ENCODE assay signal across 33 cellular contexts in genomic region chr1:224495861-224496260, GRCh38.
DNase-seq lines count a peak whose midpoint lies in the region; ATAC-seq and TF ChIP-seq lines count a peak whose summit lies in the region.
"Had no signal": no experiment of that assay in that cellular context is flagged by ENCODE, and none has a peak within 500 bp of the region (broad histone marks: within the 10 kb centered on the region; RNA-seq: fewer than 3 reads in every experiment).

No MANE protein-coding gene starts in this region.

- no peak overlapping the region for H3K4me3 ChIP-seq in osteoblast (ENCODE audit: insufficient read depth, low read length)
- H3K4me3 ChIP-seq: esophagus squamous epithelium, MG63, right lobe of liver, SK-N-MC, tibial nerve had no signal

- peak overlapping the region; percentile 25 for H3K27ac Mint-ChIP-seq in activated naive CD4-positive, alpha-beta T cell treated with anti-CD3 and anti-CD28 coated beads, Interleukin-2, amount 10 ng/mL, durations not matched to agents 7 days and 5 days
- H3K27ac Mint-ChIP-seq in activated naive CD4-positive, alpha-beta T cell treated with anti-CD3 and anti-CD28 coated beads, Interleukin-2, amount 50 U/mL, for 72 hours: peak overlapping the region in 1 of 2 donors; percentile 7
- H3K27ac Mint-ChIP-seq in dendritic cell treated with granulocyte-macrophage colony-stimulating factor and Interleukin-4, amounts not matched to agents 40 ng/mL and 50 ng/mL, for 4 days: peak overlapping the region; percentile 88
- H3K27ac Mint-ChIP-seq: naive B cell, progenitor cell of endocrine pancreas had no signal

- H3K36me3 ChIP-seq in osteoblast (ENCODE audit: insufficient read depth, low read length): no peaks in the 10 kb centered on the region
- H3K36me3 ChIP-seq: esophagus squamous epithelium, MG63, neutrophil, right lobe of liver, tibial nerve had no signal

- no peaks in the 10 kb centered on the region for H3K27me3 ChIP-seq in osteoblast (ENCODE audit: insufficient read depth, low read length)
- H3K27me3 ChIP-seq: esophagus squamous epithelium, MG63, neutrophil, right lobe of liver, tibial nerve had no signal

- H3K27ac ChIP-seq in osteoblast (ENCODE audit: low read depth, low read length): peak overlapping the region; percentile 43
- H3K27ac ChIP-seq: esophagus squamous epithelium, neutrophil, right lobe of liver, SK-N-MC, tibial nerve had no signal

- TF ChIP-seq CTCF in osteoblast (IDR thresholded peaks at IDR 0.05; ENCODE audit: extremely low read depth, low read depth, low read length): no peak

- intact Hi-C loops in dendritic cell treated with granulocyte-macrophage colony-stimulating factor and Interleukin-4, amounts not matched to agents 40 ng/mL and 50 ng/mL, for 4 days (cut with micrococcal nuclease): no loop called here

- no peaks in the 10 kb centered on the region for H4K20me1 ChIP-seq in osteoblast (ENCODE audit: insufficient read depth, low read length)

- no peaks in the 10 kb centered on the region for H3K79me2 ChIP-seq in osteoblast (ENCODE audit: insufficient read depth, low read length)

- peak overlapping the region; percentile 76 for H2AFZ ChIP-seq in osteoblast (ENCODE audit: low read length)

- H3K36me3 Mint-ChIP-seq in activated naive CD4-positive, alpha-beta T cell treated with anti-CD3 and anti-CD28 coated beads, Interleukin-2, amount 10 ng/mL, durations not matched to agents 7 days and 5 days: peaks cover 9% of the 10 kb centered on the region
- H3K36me3 Mint-ChIP-seq in activated naive CD4-positive, alpha-beta T cell treated with anti-CD3 and anti-CD28 coated beads, Interleukin-2, amount 50 U/mL, for 72 hours: peaks cover 0 to 37% of the 10 kb centered on the region in 2 donors
- peaks cover 5% of the 10 kb centered on the region for H3K36me3 Mint-ChIP-seq in dendritic cell treated with granulocyte-macrophage colony-stimulating factor and Interleukin-4, amounts not matched to agents 40 ng/mL and 50 ng/mL, for 4 days (ENCODE audit: low read depth)

- H3K27me3 Mint-ChIP-seq in activated naive CD4-positive, alpha-beta T cell treated with anti-CD3 and anti-CD28 coated beads, Interleukin-2, amount 10 ng/mL, durations not matched to agents 7 days and 5 days: no peaks in the 10 kb centered on the region
- no peaks in the 10 kb centered on the region for H3K27me3 Mint-ChIP-seq in dendritic cell treated with granulocyte-macrophage colony-stimulating factor and Interleukin-4, amounts not matched to agents 40 ng/mL and 50 ng/mL, for 4 days
- H3K27me3 Mint-ChIP-seq: CD8-positive, alpha-beta memory T cell; central memory CD8-positive, alpha-beta T cell; naive B cell; progenitor cell of endocrine pancreas had no signal

- H3K4me1 ChIP-seq in osteoblast (ENCODE audit: insufficient read depth, low read length): peaks cover 43% of the 10 kb centered on the region
- H3K4me1 ChIP-seq: right lobe of liver had no signal

- H3K4me3 Mint-ChIP-seq in activated naive CD4-positive, alpha-beta T cell treated with anti-CD3 and anti-CD28 coated beads, Interleukin-2, amount 10 ng/mL, durations not matched to agents 7 days and 5 days: no peak overlapping the region
- H3K4me3 Mint-ChIP-seq in dendritic cell treated with granulocyte-macrophage colony-stimulating factor and Interleukin-4, amounts not matched to agents 40 ng/mL and 50 ng/mL, for 4 days: no peak overlapping the region
- H3K4me3 Mint-ChIP-seq: CD8-positive, alpha-beta memory T cell; central memory CD8-positive, alpha-beta T cell had no signal

- H3K4me1 Mint-ChIP-seq in activated naive CD4-positive, alpha-beta T cell treated with anti-CD3 and anti-CD28 coated beads, Interleukin-2, amount 10 ng/mL, durations not matched to agents 7 days and 5 days: peaks cover 41% of the 10 kb centered on the region
- H3K4me1 Mint-ChIP-seq in dendritic cell treated with granulocyte-macrophage colony-stimulating factor and Interleukin-4, amounts not matched to agents 40 ng/mL and 50 ng/mL, for 4 days (ENCODE audit: low read depth): peaks cover 71% of the 10 kb centered on the region

- DNase-seq in activated naive CD4-positive, alpha-beta T cell treated with anti-CD3 and anti-CD28 coated beads, Interleukin-2, amount 10 ng/mL, durations not matched to agents 7 days and 5 days: no peak
- no peak for DNase-seq in activated naive CD4-positive, alpha-beta T cell treated with anti-CD3 and anti-CD28 coated beads, Interleukin-2, amount 50 U/mL, for 72 hours (ENCODE audit: low spot score in 2 of 2)
- DNase-seq in MV-4-11 (lab: John Stamatoyannopoulos, UW): peak; percentile 72
- DNase-seq in osteoblast (ENCODE audit: insufficient read length, low spot score, missing footprints): no peak
- DNase-seq in NCI-H1436 (lab: John Stamatoyannopoulos, UW): no peak
- no peak for DNase-seq in stimulated activated naive CD4-positive, alpha-beta T cell (lab: John Stamatoyannopoulos, UW)
- DNase-seq: activated CD4-positive, alpha-beta T cell treated with anti-CD3 and anti-CD28 coated beads for 1 hour; activated effector memory CD4-positive, alpha-beta T cell treated with anti-CD3 and anti-CD28 coated beads, Interleukin-2, amount 50 U/mL, for 16 hours; activated T-cell treated with anti-CD3 and anti-CD28 coated beads, Interleukin-2, amount 50 U/mL, for 1 hour; AML-193; CD8-positive, alpha-beta memory T cell; dermis blood vessel endothelial cell; EL; esophagus squamous epithelium; KBM-7; kidney; MG63; midbrain; naive B cell; NCI-H1417; NCI-H2081; NCI-H2227 treated with DMSO at 0.1 percent for 48 hours; right lobe of liver; stimulated activated CD4-positive, alpha-beta T cell treated with anti-CD3 and anti-CD28 coated beads, Interleukin-12 subunit alpha, Interleukin-12 subunit beta, amount 100 ng/mL, for 4 hours; stimulated activated CD4-positive, alpha-beta T cell treated with anti-CD3 and anti-CD28 coated beads, Interleukin-2, amount 100 ng/mL, for 48 hours; T-helper 1 cell had no signal

- no peak for ATAC-seq in activated naive CD4-positive, alpha-beta T cell treated with anti-CD3 and anti-CD28 coated beads, Interleukin-2, amount 50 U/mL, for 72 hours
- ATAC-seq in GM19324 (IDR thresholded peaks at IDR 0.05; ENCODE audit: low FRiP score, unreplicated experiment): no peak

- peak overlapping the region; percentile 6 for H3K4me2 ChIP-seq in osteoblast (ENCODE audit: insufficient read depth, low read length)

- H3K9me3 Mint-ChIP-seq in activated naive CD4-positive, alpha-beta T cell treated with anti-CD3 and anti-CD28 coated beads, Interleukin-2, amount 10 ng/mL, durations not matched to agents 7 days and 5 days: peaks cover 9% of the 10 kb centered on the region
- peaks cover 3 to 5% of the 10 kb centered on the region in 2 donors for H3K9me3 Mint-ChIP-seq in activated naive CD4-positive, alpha-beta T cell treated with anti-CD3 and anti-CD28 coated beads, Interleukin-2, amount 50 U/mL, for 72 hours
- H3K9me3 Mint-ChIP-seq in dendritic cell treated with granulocyte-macrophage colony-stimulating factor and Interleukin-4, amounts not matched to agents 40 ng/mL and 50 ng/mL, for 4 days: no peaks in the 10 kb centered on the region
- H3K9me3 Mint-ChIP-seq: central memory CD8-positive, alpha-beta T cell had no signal

- no peaks in the 10 kb centered on the region for H3K9me3 ChIP-seq in osteoblast (ENCODE audit: low read depth, low read length)
- H3K9me3 ChIP-seq: esophagus squamous epithelium, neutrophil, right lobe of liver had no signal

- CTCF ChIA-PET in activated naive CD4-positive, alpha-beta T cell treated with anti-CD3 and anti-CD28 coated beads, Interleukin-2, amount 10 ng/mL, durations not matched to agents 7 days and 5 days (lab: Charles Lee): interaction anchor here (1.6 kb wide), 1 partner anchor 13 kb away, joined by 4 read pairs; no protein-coding TSS in a partner anchor
